10 cellular contexts compared by ENCODE assay signal in genomic region chr13:59771272-59771671, GRCh38.
DNase-seq lines count a peak whose midpoint lies in the region; ATAC-seq and TF ChIP-seq lines count a peak whose summit lies in the region.
"Had no signal": no experiment of that assay in that cellular context is flagged by ENCODE, and none has a peak within 500 bp of the region (broad histone marks: within the 10 kb centered on the region; RNA-seq: fewer than 3 reads in every experiment).

No MANE protein-coding gene starts in this region.

- H3K9me3 ChIP-seq in DND-41 (ENCODE audit: insufficient read depth, low read length, severe bottlenecking) (no peaks in the 10 kb centered on the region), Karpas-422 (ENCODE audit: low read length) (no peaks in the 10 kb centered on the region), lower lobe of right lung (no peaks in the 10 kb centered on the region)
- H3K9me3 ChIP-seq: colonic mucosa had no signal

- H3K9me2 ChIP-seq in Karpas-422 (replicated peaks; ENCODE audit: insufficient read depth, low read length): no peaks in the 10 kb centered on the region

- H3K4me1 ChIP-seq in DND-41 (ENCODE audit: insufficient read depth, low read length) (no peaks in the 10 kb centered on the region), Karpas-422 (ENCODE audit: low read length) (no peaks in the 10 kb centered on the region), lower lobe of right lung (no peaks in the 10 kb centered on the region)
- H3K4me1 ChIP-seq: colonic mucosa had no signal

- no peaks in the 10 kb centered on the region for H4K20me1 ChIP-seq in DND-41 (ENCODE audit: insufficient read depth, low read length)
- H4K20me1 ChIP-seq in Karpas-422 (ENCODE audit: insufficient read depth, low read depth, low read length): no peaks in the 10 kb centered on the region

- H3K4me2 ChIP-seq in DND-41 (ENCODE audit: insufficient read depth, low read length): no peak overlapping the region
- H3K4me2 ChIP-seq in Karpas-422 (ENCODE audit: low read depth, low read length, poor library complexity, severe bottlenecking): no peak overlapping the region

- H3K27me3 ChIP-seq in DND-41 (ENCODE audit: insufficient read depth, low read length, poor library complexity): no peaks in the 10 kb centered on the region
- no peaks in the 10 kb centered on the region for H3K27me3 ChIP-seq in Karpas-422 (ENCODE audit: low read length)
- H3K27me3 ChIP-seq in lower lobe of right lung (ENCODE audit: low read depth): no peaks in the 10 kb centered on the region
- H3K27me3 ChIP-seq: colonic mucosa had no signal

- TF ChIP-seq CTCF in DND-41 (IDR thresholded peaks at IDR 0.05; ENCODE audit: borderline replicate concordance, extremely low read depth, low read length, poor library complexity, severe bottlenecking) (peak; percentile 52), lower lobe of right lung (IDR thresholded peaks at IDR 0.05) (peak; percentile 54)

- no peak overlapping the region for H2AFZ ChIP-seq in DND-41 (ENCODE audit: low read depth, low read length)
- H2AFZ ChIP-seq in Karpas-422 (ENCODE audit: low read length): no peak overlapping the region

- intact Hi-C loops in lower lobe of right lung (cut with DNase I): no loop called here

- H3K36me3 ChIP-seq in DND-41 (ENCODE audit: insufficient read depth, low read length) (peaks cover 5% of the 10 kb centered on the region; the same call in 1 of the 2 replicates), Karpas-422 (ENCODE audit: insufficient read depth, low read length) (no peaks in the 10 kb centered on the region), lower lobe of right lung (no peaks in the 10 kb centered on the region)
- H3K36me3 ChIP-seq: colonic mucosa had no signal

- H3K79me2 ChIP-seq in DND-41 (ENCODE audit: insufficient read depth, low read length): no peaks in the 10 kb centered on the region
- H3K79me2 ChIP-seq in Karpas-422 (ENCODE audit: low read length): no peaks in the 10 kb centered on the region

- DNase-seq in DND-41: no peak
- DNase-seq in Karpas-422: peak; percentile 44
- peak; percentile 35 for DNase-seq in astrocyte of the hippocampus (ENCODE audit: low read depth, low spot score)
- DNase-seq in lower lobe of right lung: no peak
- no peak for DNase-seq in NCI-H2107 treated with DMSO at 0.1 percent for 48 hours (lab: John Stamatoyannopoulos, UW; ENCODE audit: unreplicated experiment)
- DNase-seq in anterior cingulate cortex (lab: John Stamatoyannopoulos, UW): no peak
- DNase-seq: colonic mucosa, T1000 had no signal

- H3K4me3 ChIP-seq in DND-41 (ENCODE audit: low read depth in 1 of 2, low read length in 2 of 2) (no peak overlapping the region), Karpas-422 (ENCODE audit: low read length) (no peak overlapping the region), lower lobe of right lung (no peak overlapping the region)
- H3K4me3 ChIP-seq: colonic mucosa had no signal

- no peak for ATAC-seq in DND-41 (ENCODE audit: insufficient read depth, low read depth)
- ATAC-seq in lower lobe of right lung: no peak
- no peak for ATAC-seq in HG02852 (IDR thresholded peaks at IDR 0.05; ENCODE audit: unreplicated experiment)
- ATAC-seq in HG02884 (IDR thresholded peaks at IDR 0.05; ENCODE audit: unreplicated experiment): no peak

- H3K27ac ChIP-seq in DND-41 (ENCODE audit: low read length): no peak overlapping the region
- H3K27ac ChIP-seq in Karpas-422 (ENCODE audit: low read length): no peak overlapping the region
- H3K27ac ChIP-seq in lower lobe of right lung: no peak overlapping the region
- H3K27ac ChIP-seq: colonic mucosa had no signal

- H3K9ac ChIP-seq in DND-41 (ENCODE audit: low read depth, low read length): no peak overlapping the region
- H3K9ac ChIP-seq in Karpas-422 (ENCODE audit: low read length): no peak overlapping the region

Comparison
In these comparisons a context has a peak if more than half of its experiments do, and no peak if none do; other contexts are left out.
1. DNase-seq: peak in Karpas-422 (single experiment) and astrocyte of the hippocampus (single experiment); none in DND-41 (single experiment), lower lobe of right lung (single experiment), NCI-H2107 treated with DMSO at 0.1 percent for 48 hours (single experiment) and anterior cingulate cortex (0 of 58).